In the genomic region with DNA sequence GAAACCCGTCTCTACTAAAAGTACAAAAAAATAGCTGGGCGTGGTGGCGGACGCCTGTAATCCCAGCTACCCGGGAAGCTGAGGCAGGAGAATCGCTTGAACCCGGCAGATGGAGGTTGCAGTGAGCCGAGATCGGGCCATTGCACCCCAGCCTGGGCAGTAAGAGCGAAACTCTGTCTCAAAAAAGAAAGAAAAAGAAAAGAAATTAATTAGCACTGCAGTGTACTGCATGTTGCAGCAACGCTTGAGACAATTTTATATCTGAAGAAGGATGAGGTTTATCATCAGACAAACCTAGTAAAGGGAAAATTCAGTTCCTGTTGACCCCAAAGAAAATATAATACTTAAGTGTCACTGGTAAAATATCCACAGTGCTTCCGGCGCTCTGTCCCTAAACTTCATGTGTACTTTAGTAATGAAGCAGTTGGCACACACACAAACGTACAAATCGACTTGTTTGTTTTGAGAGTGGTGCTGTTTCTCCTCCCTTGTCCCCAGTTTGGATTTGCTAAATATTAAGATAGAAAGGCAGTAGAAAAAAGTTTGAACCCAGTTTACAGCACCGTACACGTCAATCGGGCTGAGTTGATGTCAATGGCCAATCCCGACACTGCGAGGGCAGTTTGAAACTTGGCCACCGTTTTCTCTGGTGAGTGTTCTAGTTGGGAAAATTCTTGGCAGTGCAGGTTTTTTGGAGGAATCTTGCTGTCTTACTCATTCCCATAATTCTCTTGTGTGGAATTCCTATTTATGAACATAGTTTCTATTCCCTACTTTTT, we compare ENCODE assay signal across 8 cellular contexts.
DNase-seq lines count a peak whose midpoint lies in the region; ATAC-seq and TF ChIP-seq lines count a peak whose summit lies in the region.

No MANE protein-coding gene starts in this region.

- no peak overlapping the region for H2AK5ac ChIP-seq in neuronal stem cell (ENCODE audit: low read depth, low read length)

- peaks cover 11% of the 10 kb centered on the region for H3K27me3 Mint-ChIP-seq in activated T-cell treated with anti-CD3 and anti-CD28 coated beads, Interleukin-2, amount 50 U/mL, for 24 hours

- peak overlapping the region; percentile 39 for H2AFZ ChIP-seq in neuronal stem cell (ENCODE audit: low read length)

- WGBS in neuronal stem cell (ENCODE audit: extremely low coverage in 2 of 2, insufficient read length in 2 of 2, insufficient replicate concordance in 1 of 2), 2 donors, result no CpG with 5 or more reads among the region's 21 CpGs

- H3K27me3 ChIP-seq in neuronal stem cell (ENCODE audit: control insufficient read depth in 3 of 3, insufficient read depth in 3 of 3, low read depth in 1 of 3, low read length in 3 of 3), result no peaks in the 10 kb centered on the region

- H3K18ac ChIP-seq in neuronal stem cell (ENCODE audit: low read length), result no peak overlapping the region

- H4K91ac ChIP-seq in neuronal stem cell (ENCODE audit: low read depth, low read length, poor library complexity), result no peak overlapping the region

- no peak overlapping the region for H3K27ac Mint-ChIP-seq in activated T-cell treated with anti-CD3 and anti-CD28 coated beads, Interleukin-2, amount 50 U/mL, for 24 hours

- POLR2A ChIA-PET in HEK293 (lab: Yijun Ruan, JAX), result interaction anchor here (1.4 to 6.4 kb wide), 14 partner anchors 10 to 1818 kb away, joined by 3 to 220 read pairs (median 12); a partner anchor contains a TSS

- H3K79me1 ChIP-seq in neuronal stem cell (ENCODE audit: low read depth, low read length), result no peaks in the 10 kb centered on the region

- H3K4me1 Mint-ChIP-seq in activated T-cell treated with anti-CD3 and anti-CD28 coated beads, Interleukin-2, amount 50 U/mL, for 24 hours (ENCODE audit: low read depth), result peaks cover 15% of the 10 kb centered on the region

- no peak overlapping the region for H2BK12ac ChIP-seq in neuronal stem cell (ENCODE audit: low read length)

- no peak overlapping the region for H2BK5ac ChIP-seq in neuronal stem cell (ENCODE audit: low read length)

- H3K9me3 ChIP-seq in HEK293 (ENCODE audit: control insufficient read depth, insufficient read depth, low read depth, low read length) (no peaks in the 10 kb centered on the region), neuronal stem cell (replicated peaks in 1 of 2; ENCODE audit: control insufficient read depth in 2 of 2, insufficient read depth in 1 of 2, low read depth in 1 of 2, low read length in 2 of 2) (no peaks in the 10 kb centered on the region)

- H3K36me3 ChIP-seq in HEK293 (ENCODE audit: control insufficient read depth in 2 of 2, insufficient read depth in 1 of 2, low read length in 2 of 2), result no peaks in the 10 kb centered on the region
- no peaks in the 10 kb centered on the region for H3K36me3 ChIP-seq in neuronal stem cell (replicated peaks in 1 of 2; ENCODE audit: control insufficient read depth in 2 of 2, insufficient read depth in 2 of 2, low read length in 2 of 2)

- H3K4me1 ChIP-seq in HEK293 (ENCODE audit: control insufficient read depth, insufficient read depth, low read length) (no peaks in the 10 kb centered on the region), neuronal stem cell (ENCODE audit: control insufficient read depth in 2 of 2, insufficient read depth in 1 of 2, low read depth in 1 of 2, low read length in 2 of 2) (peaks cover 0 to 3% of the 10 kb centered on the region in 2 donors)

- peak overlapping the region; percentile 48 for H3K4me3 ChIP-seq in HEK293 (ENCODE audit: low read depth, low read length)
- H3K4me3 ChIP-seq in epithelial cell of proximal tubule (ENCODE audit: low read depth, low read length), result peak overlapping the region; percentile 69
- peak overlapping the region; percentile 70 to 97 for H3K4me3 ChIP-seq in neuronal stem cell (ENCODE audit: low read length in 2 of 2)

- H3K9ac ChIP-seq in neuronal stem cell (ENCODE audit: low read depth, low read length, poor library complexity), result no peak overlapping the region

- no peak for ATAC-seq in HG03280 (IDR thresholded peaks at IDR 0.05; ENCODE audit: unreplicated experiment)

- H2BK15ac ChIP-seq in neuronal stem cell (ENCODE audit: low read length), result no peak overlapping the region

- CTCF ChIA-PET in HEK293 (lab: Yijun Ruan, JAX), result interaction anchor here (0.6 to 5.1 kb wide), 3 partner anchors 54 to 651 kb away, joined by 3 to 38 read pairs (median 4); a partner anchor contains a TSS

- no peak overlapping the region for H2BK120ac ChIP-seq in neuronal stem cell (ENCODE audit: low read depth, low read length)

- H3K23ac ChIP-seq in neuronal stem cell (ENCODE audit: low read depth, low read length, poor library complexity), result no peak overlapping the region

- TF ChIP-seq CTCF in HEK293 (tag by site-specific recombination; IDR thresholded peaks at IDR 0.05), result no peak
- TF ChIP-seq CTCF in epithelial cell of proximal tubule (conservative IDR thresholded peaks at IDR 0.05; ENCODE audit: low read depth, low read length), result no peak

- no peak overlapping the region for H3K4me3 Mint-ChIP-seq in activated T-cell treated with anti-CD3 and anti-CD28 coated beads, Interleukin-2, amount 50 U/mL, for 24 hours

- no peak overlapping the region for H4K8ac ChIP-seq in neuronal stem cell (ENCODE audit: low read depth, low read length)

- DNase-seq in COR-L47 (lab: John Stamatoyannopoulos, UW) (peak; percentile 52), RPMI8226 (peak; percentile 69), epithelial cell of proximal tubule (ENCODE audit: low read depth) (no peak), neuronal stem cell (ENCODE audit: low spot score) (no peak), NCI-H526 (lab: John Stamatoyannopoulos, UW) (no peak)
- DNase-seq in activated T-cell treated with anti-CD3 and anti-CD28 coated beads, Interleukin-2, amount 50 U/mL, for 24 hours, result no peak

- H3K27ac ChIP-seq in HEK293 (ENCODE audit: extremely low read depth, low read depth, low read length) (peak overlapping the region; percentile 90; the same call in 1 of the 2 replicates), neuronal stem cell (replicated peaks; ENCODE audit: low read length) (no peak overlapping the region)

- no peaks in the 10 kb centered on the region for H3K9me3 Mint-ChIP-seq in activated T-cell treated with anti-CD3 and anti-CD28 coated beads, Interleukin-2, amount 50 U/mL, for 24 hours

- H3K36me3 Mint-ChIP-seq in activated T-cell treated with anti-CD3 and anti-CD28 coated beads, Interleukin-2, amount 50 U/mL, for 24 hours (ENCODE audit: low read depth), result peaks cover 5% of the 10 kb centered on the region

- no peak overlapping the region for H3K4ac ChIP-seq in neuronal stem cell (ENCODE audit: low read length)

- H3K14ac ChIP-seq in neuronal stem cell (ENCODE audit: low read length), result no peak overlapping the region

- peak overlapping the region; percentile 71 for H3K4me2 ChIP-seq in neuronal stem cell (ENCODE audit: insufficient read depth, low read length, poor library complexity, severe bottlenecking)

TF ChIP-seq in HEK293, 187 proteins besides CTCF, POLR2A, EP300 and RAD21:
- TF ChIP-seq PRDM1 (tag by site-specific recombination; IDR thresholded peaks at IDR 0.05), result peak; percentile 50
- TF ChIP-seq ZNF211 (tag by site-specific recombination; IDR thresholded peaks at IDR 0.05; ENCODE audit: low read depth), result no peak
- TF ChIP-seq PRDM6 (tag by site-specific recombination; IDR thresholded peaks at IDR 0.05), result peak; percentile 38
- 0 out of 2 replicates have a peak, but pooled peaks have one; percentile 39 for TF ChIP-seq ZNF629 (tag by site-specific recombination; IDR thresholded peaks at IDR 0.05)
- no peak for TF ChIP-seq ZNF664 (tag by site-specific recombination; IDR thresholded peaks at IDR 0.05)
- peak; percentile 52; the same call in 1 of the 2 replicates for TF ChIP-seq ZNF76 (tag by site-specific recombination; IDR thresholded peaks at IDR 0.05; ENCODE audit: borderline replicate concordance, low read depth)
- TF ChIP-seq, protein P1, sequence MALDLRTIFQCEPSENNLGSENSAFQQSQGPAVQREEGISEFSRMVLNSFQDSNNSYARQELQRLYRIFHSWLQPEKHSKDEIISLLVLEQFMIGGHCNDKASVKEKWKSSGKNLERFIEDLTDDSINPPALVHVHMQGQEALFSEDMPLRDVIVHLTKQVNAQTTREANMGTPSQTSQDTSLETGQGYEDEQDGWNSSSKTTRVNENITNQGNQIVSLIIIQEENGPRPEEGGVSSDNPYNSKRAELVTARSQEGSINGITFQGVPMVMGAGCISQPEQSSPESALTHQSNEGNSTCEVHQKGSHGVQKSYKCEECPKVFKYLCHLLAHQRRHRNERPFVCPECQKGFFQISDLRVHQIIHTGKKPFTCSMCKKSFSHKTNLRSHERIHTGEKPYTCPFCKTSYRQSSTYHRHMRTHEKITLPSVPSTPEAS (tag by site-specific recombination; IDR thresholded peaks at IDR 0.05), result peak; percentile 14; the same call in 1 of the 2 replicates

Comparison
In these comparisons a context has a peak if more than half of its experiments do, and no peak if none do; other contexts are left out.
1. DNase-seq: peak in COR-L47 (single experiment) and RPMI8226 (single experiment); none in epithelial cell of proximal tubule (single experiment), neuronal stem cell (single experiment), NCI-H526 (0 of 2) and activated T-cell treated with anti-CD3 and anti-CD28 coated beads, Interleukin-2, amount 50 U/mL, for 24 hours (single experiment).
2. Peak in every context shown above with its lines, with median percentiles within 50 percentile points of each other: H3K4me3 ChIP-seq.